21 cellular contexts compared by ENCODE assay signal in genomic region chr2:48728295-48728694, GRCh38. TPM values are rescaled to one million over a fixed set of nuclear protein-coding genes. Genes with fewer than 3 reads are reported as not detected.
"Had no signal": no experiment of that assay in that cellular context is flagged by ENCODE, and none has a peak within 500 bp of the region (broad histone marks: within the 10 kb centered on the region; RNA-seq: fewer than 3 reads in every experiment).

No MANE protein-coding gene starts in this region.

- H3K36me3 ChIP-seq: brain microvascular endothelial cell, cardiac muscle cell, Peyer's patch had no signal

- H3K4me3 Mint-ChIP-seq: activated naive CD4-positive, alpha-beta T cell treated with anti-CD3 and anti-CD28 coated beads for 36 hours; activated naive CD8-positive, alpha-beta T cell; activated T-cell treated with anti-CD3 and anti-CD28 coated beads, Interleukin-2, amount 50 U/mL, for 4 hours; T-helper 1 cell treated with Interleukin-12 subunit alpha and Interleukin-12 subunit beta and Interleukin-4 antibody, amounts not matched to agents 30 μg/mL and 1 μg/mL, for 36 hours had no signal

- H3K4me3 ChIP-seq: cardiac muscle cell, Peyer's patch had no signal

- DNase-seq: activated CD4-positive, alpha-beta T cell treated with anti-CD3 and anti-CD28 coated beads for 48 hours; activated CD4-positive, alpha-beta T cell treated with anti-CD3 and anti-CD28 coated beads, Interleukin-2, amount 50 U/mL, for 4 hours; activated effector memory CD4-positive, alpha-beta T cell treated with anti-CD3 and anti-CD28 coated beads, Interleukin-2, amount 50 U/mL, for 16 hours; activated naive CD4-positive, alpha-beta T cell treated with anti-CD3 and anti-CD28 coated beads for 36 hours; activated T-cell treated with anti-CD3 and anti-CD28 coated beads, Interleukin-2, amount 50 U/mL, for 4 hours; brain microvascular endothelial cell; KBM-7; NCI-H1930; NCI-H2171; NCI-H345; NCI-H510A treated with DMSO at 0.1 percent for 48 hours; NCI-H69; Peyer's patch; SHP77 treated with DMSO at 0.1 percent for 48 hours had no signal

- H3K27ac Mint-ChIP-seq: activated naive CD4-positive, alpha-beta T cell treated with anti-CD3 and anti-CD28 coated beads for 36 hours; activated naive CD8-positive, alpha-beta T cell; T-helper 1 cell treated with Interleukin-12 subunit alpha and Interleukin-12 subunit beta and Interleukin-4 antibody, amounts not matched to agents 30 μg/mL and 1 μg/mL, for 36 hours had no signal

- ATAC-seq: activated CD4-positive, CD25-positive, alpha-beta regulatory T cell treated with anti-CD3 and anti-CD28 coated beads, Interleukin-2, amount 50 U/mL, for 24 hours; activated T-cell treated with anti-CD3 and anti-CD28 coated beads, Interleukin-2, amount 50 U/mL, for 4 hours had no signal

- H3K27me3 ChIP-seq: brain microvascular endothelial cell, cardiac muscle cell, Peyer's patch had no signal

- H3K36me3 Mint-ChIP-seq: activated naive CD8-positive, alpha-beta T cell had no signal

- H3K27ac ChIP-seq: brain microvascular endothelial cell, cardiac muscle cell, Peyer's patch, RWPE1 had no signal

- H3K4me1 ChIP-seq: Peyer's patch had no signal

- H3K9me3 ChIP-seq: Peyer's patch had no signal

- H3K9me3 Mint-ChIP-seq: activated naive CD4-positive, alpha-beta T cell treated with anti-CD3 and anti-CD28 coated beads for 36 hours; activated T-cell treated with anti-CD3 and anti-CD28 coated beads, Interleukin-2, amount 50 U/mL, for 4 hours; T-helper 1 cell treated with Interleukin-12 subunit alpha and Interleukin-12 subunit beta and Interleukin-4 antibody, amounts not matched to agents 30 μg/mL and 1 μg/mL, for 36 hours had no signal

RNA-seq across cellular contexts. Expression of gene LHCGR, which starts 27.2 kb away (rescaled TPM):
- total RNA-seq: activated naive CD4-positive, alpha-beta T cell treated with anti-CD3 and anti-CD28 coated beads for 36 hours; activated T-cell treated with anti-CD3 and anti-CD28 coated beads, Interleukin-2, amount 50 U/mL, for 4 hours; astrocyte; Peyer's patch; SK-MEL-5 had no signal
- polyA plus RNA-seq: cardiac muscle cell had no signal
